In genomic region chr16:70398177-70398743, GRCh38 we compare ENCODE assay signal across 21 cellular contexts. TPM values are rescaled to one million over a fixed set of nuclear protein-coding genes. Genes with fewer than 3 reads are reported as not detected.
A peak's percentile ranks its signal among the peaks of the same experiment; 100 is the strongest.
DNase-seq lines count a peak whose midpoint lies in the region; ATAC-seq, FAIRE-seq and TF ChIP-seq lines count a peak whose summit lies in the region.
"Had no signal": no experiment of that assay in that cellular context is flagged by ENCODE, and none has a peak within 500 bp of the region (broad histone marks: within the 10 kb centered on the region; RNA-seq: fewer than 3 reads in every experiment).

No MANE protein-coding gene starts in this region.

- H3K27me3 ChIP-seq in H7 (ENCODE audit: control insufficient read depth, insufficient read depth, low read length), result no peaks in the 10 kb centered on the region
- no peaks in the 10 kb centered on the region for H3K27me3 ChIP-seq in IMR-90 (ENCODE audit: control insufficient read depth, insufficient read depth, low read length)
- H3K27me3 ChIP-seq in K562 (ENCODE audit: control insufficient read depth in 2 of 2, insufficient read depth in 2 of 2, low read length in 2 of 2), result no peaks in the 10 kb centered on the region
- no peaks in the 10 kb centered on the region for H3K27me3 ChIP-seq in trophoblast cell (ENCODE audit: insufficient read depth, low read length)
- H3K27me3 ChIP-seq: BE2C had no signal

- H3K18ac ChIP-seq in IMR-90 (ENCODE audit: low read depth, low read length), result no peak overlapping the region
- no peak overlapping the region for H3K18ac ChIP-seq in trophoblast cell (ENCODE audit: low read length)

- no peak overlapping the region for H3K27ac ChIP-seq in IMR-90 (ENCODE audit: insufficient read depth, low read length)
- no peak overlapping the region for H3K27ac ChIP-seq in K562 (ENCODE audit: extremely low read depth, low read depth, low read length)
- no peak overlapping the region for H3K27ac ChIP-seq in trophoblast cell (ENCODE audit: low read depth, low read length)

- TF ChIP-seq POLR2A in IMR-90 (IDR thresholded peaks at IDR 0.05; ENCODE audit: low read depth, low read length) (no peak), K562 (conservative IDR thresholded peaks at IDR 0.05) (no peak; the same call in 1 of the 2 replicates)

- dilution Hi-C loops in IMR-90 (cut with HindIII; ENCODE audit: low sequenced_read_pairs, unreplicated experiment), result no loop called here

- H3K4ac ChIP-seq in IMR-90 (ENCODE audit: low read depth, low read length) (no peak overlapping the region), trophoblast cell (ENCODE audit: low read depth, low read length) (no peak overlapping the region)

- TF ChIP-seq RAD21 in IMR-90 (IDR thresholded peaks at IDR 0.05; ENCODE audit: low read length), result no peak
- TF ChIP-seq RAD21 in K562 (CRISPR knock-in tag; conservative IDR thresholded peaks at IDR 0.05 in 1 of 2, IDR thresholded peaks at IDR 0.05 in 1 of 2), result no peak

- H2AFZ ChIP-seq in IMR-90 (replicated peaks; ENCODE audit: low read length, poor library complexity) (no peak overlapping the region), K562 (ENCODE audit: low read depth, low read length) (no peak overlapping the region), trophoblast cell (ENCODE audit: insufficient read depth, low read length, poor library complexity) (no peak overlapping the region)

- no peak overlapping the region for H2AK5ac ChIP-seq in IMR-90 (ENCODE audit: low read depth, low read length)
- peak overlapping the region; percentile 16 for H2AK5ac ChIP-seq in trophoblast cell (ENCODE audit: low read length)

- no peak overlapping the region for H2BK15ac ChIP-seq in IMR-90 (ENCODE audit: low read depth, low read length)

- DNase-seq in H7 (peak; percentile 25), IMR-90 (no peak), K562 (ENCODE audit: extremely low read depth in 1 of 4, low spot score in 3 of 4) (no peak), trophoblast cell (no peak), hippocampal formation (lab: John Stamatoyannopoulos, UW) (no peak)
- DNase-seq: ACHN; BE2C; C1 segment of cervical spinal cord; CD4-positive, CD25-positive, alpha-beta regulatory T cell; CD8-positive, alpha-beta memory T cell; COR-L47; DMS 273 treated with DMSO at 0.1 percent for 48 hours; DMS53 had no signal

- H4K8ac ChIP-seq in IMR-90 (ENCODE audit: low read depth in 2 of 2, low read length in 2 of 2) (no peak overlapping the region), trophoblast cell (ENCODE audit: low read depth, low read length) (no peak overlapping the region)

- no peak overlapping the region for H3K56ac ChIP-seq in IMR-90 (ENCODE audit: extremely low read depth, insufficient read depth, low read length)

- peaks cover 4 to 67% of the 10 kb centered on the region in 2 experiments; a peak in 3 of 4 replicates for H3K79me1 ChIP-seq in IMR-90 (ENCODE audit: low read depth in 1 of 2, low read length in 2 of 2)
- no peaks in the 10 kb centered on the region for H3K79me1 ChIP-seq in trophoblast cell (ENCODE audit: low read length)

- no peak for FAIRE-seq in K562 (lab: Jason Lieb, UNC)
- FAIRE-seq: A204.1, G401.6, GM12892, GM18507, H1 had no signal

- peaks cover 2% of the 10 kb centered on the region; the same call in 1 of the 2 replicates for H3K4me1 ChIP-seq in IMR-90 (ENCODE audit: control insufficient read depth, insufficient read depth, low read length)
- peaks cover 25 to 50% of the 10 kb centered on the region in 2 experiments for H3K4me1 ChIP-seq in K562 (replicated peaks in 1 of 2; ENCODE audit: control insufficient read depth in 2 of 2, insufficient read depth in 2 of 2, low read length in 2 of 2)
- peaks cover 11 to 17% of the 10 kb centered on the region in 2 experiments for H3K4me1 ChIP-seq in trophoblast cell (ENCODE audit: control insufficient read depth in 1 of 2, insufficient read depth in 2 of 2, low read length in 2 of 2)
- H3K4me1 ChIP-seq: HAP-1 had no signal

- TF ChIP-seq EP300 in K562 (IDR thresholded peaks at IDR 0.05; ENCODE audit: low read length), result no peak

- no peak overlapping the region for H3K14ac ChIP-seq in IMR-90 (replicated peaks; ENCODE audit: low read depth, low read length)
- H3K14ac ChIP-seq in trophoblast cell (ENCODE audit: low read length), result no peak overlapping the region

- in situ Hi-C loops in IMR-90 (cut with MboI; ENCODE audit: low sequenced_read_pairs) (no loop called here), K562 (cut with MboI) (loop anchor here (10.0 kb wide), 1 partner anchor 67 kb away; no protein-coding TSS in a partner anchor)

- H4K12ac ChIP-seq in trophoblast cell (ENCODE audit: low read depth, low read length), result no peak overlapping the region

- H3K4me2 ChIP-seq in IMR-90 (ENCODE audit: low read depth, low read length) (no peak overlapping the region), K562 (ENCODE audit: insufficient read depth, low read length) (no peak overlapping the region), trophoblast cell (ENCODE audit: low read length) (no peak overlapping the region)

- POLR2A ChIA-PET in IMR-90 (lab: Charles Lee; ENCODE audit: unreplicated experiment) (no interaction called here), K562 (lab: Yijun Ruan, JAX) (interaction anchor here (0.6 to 1.2 kb wide), 4 partner anchors 19 to 147 kb away, joined by 3 read pairs; partner anchors contain the start of gene FCSK)

- 88% methylated on average over 21 of the region's 30 CpGs; no CpG with 5 or more reads in 1 of the 2 experiments for WGBS in IMR-90 (ENCODE audit: extremely low coverage in 2 of 2, insufficient read length in 1 of 2), 2 experiments
- WGBS in K562 (ENCODE audit: insufficient coverage, low coverage, missing lambda C conversion rate), result 88% methylated on average over 28 of the region's 30 CpGs
- WGBS in trophoblast cell (ENCODE audit: extremely low coverage, insufficient coverage, insufficient read length), result no CpG with 5 or more reads among the region's 30 CpGs

- BruUV-seq in IMR-90 (replicated peaks; lab: Mats Ljungman, UMichigan) (no TSS peak), K562 (replicated peaks; lab: Mats Ljungman, UMichigan) (no TSS peak)

- H3K4me3 ChIP-seq in H7 (ENCODE audit: insufficient read depth, low read depth, low read length) (no peak overlapping the region), IMR-90 (ENCODE audit: insufficient read depth, low read depth, low read length) (no peak overlapping the region), K562 (no peak overlapping the region), trophoblast cell (ENCODE audit: low read depth, low read length) (peak overlapping the region; percentile 14)
- H3K4me3 ChIP-seq: HAP-1 had no signal

- H2BK12ac ChIP-seq in trophoblast cell (ENCODE audit: low read length), result no peak overlapping the region

- H3K79me2 ChIP-seq in K562 (ENCODE audit: control insufficient read depth, insufficient read depth, low read length) (peaks cover 87% of the 10 kb centered on the region), trophoblast cell (ENCODE audit: control insufficient read depth, insufficient read depth, low read length, poor library complexity) (no peaks in the 10 kb centered on the region)

- no peak overlapping the region for H4K5ac ChIP-seq in IMR-90 (ENCODE audit: low read depth, low read length)

- TF ChIP-seq CTCF in IMR-90 (conservative IDR thresholded peaks at IDR 0.05; ENCODE audit: low read depth, low read length), result no peak
- TF ChIP-seq CTCF in K562 (IDR thresholded peaks at IDR 0.05 in 2 of 3, conservative IDR thresholded peaks at IDR 0.05 in 1 of 3; ENCODE audit: insufficient read depth in 2 of 3, low read depth in 1 of 3, low read length in 3 of 3), result no peak

- no peak overlapping the region for H2BK120ac ChIP-seq in IMR-90 (ENCODE audit: low read depth, low read length)
- no peak overlapping the region for H2BK120ac ChIP-seq in trophoblast cell (ENCODE audit: insufficient read depth, low read length, poor library complexity)

- H2BK5ac ChIP-seq in IMR-90 (ENCODE audit: low read depth, low read length, poor library complexity, severe bottlenecking), result no peak overlapping the region
- H2BK5ac ChIP-seq in trophoblast cell (ENCODE audit: low read depth, low read length, poor library complexity), result no peak overlapping the region

- CTCF ChIA-PET in IMR-90 (lab: Yijun Ruan, JAX), result no interaction called here
- CTCF ChIA-PET in K562 (lab: Yijun Ruan, JAX; ENCODE audit: low intra/inter-chr PET ratio), result no interaction called here

- H3K23ac ChIP-seq in IMR-90 (ENCODE audit: low read depth, low read length), result no peak overlapping the region
- no peak overlapping the region for H3K23ac ChIP-seq in trophoblast cell (ENCODE audit: low read length)

- H3K9ac ChIP-seq in IMR-90 (ENCODE audit: low read depth, low read length) (no peak overlapping the region), K562 (ENCODE audit: insufficient read depth in 1 of 2, low read depth in 2 of 2, low read length in 2 of 2) (peak overlapping the region in 1 of 2 experiments; percentile 56; a peak in 2 of 4 replicates), trophoblast cell (ENCODE audit: low read length) (no peak overlapping the region)

- H3K9me1 ChIP-seq in IMR-90 (ENCODE audit: insufficient read depth, low read length) (no peaks in the 10 kb centered on the region), K562 (ENCODE audit: control insufficient read depth, insufficient read depth, low read length) (peaks cover 6% of the 10 kb centered on the region)

- H3K9me3 ChIP-seq in IMR-90 (ENCODE audit: control insufficient read depth, insufficient read depth, low read length) (no peaks in the 10 kb centered on the region), K562 (replicated peaks; ENCODE audit: control insufficient read depth, insufficient read depth, low read depth, low read length) (no peaks in the 10 kb centered on the region), trophoblast cell (ENCODE audit: insufficient read depth, low read depth, low read length) (no peaks in the 10 kb centered on the region)
- H3K9me3 ChIP-seq: BE2C, HAP-1 had no signal

- peaks cover 27% of the 10 kb centered on the region for H3K36me3 ChIP-seq in H7 (replicated peaks; ENCODE audit: control insufficient read depth, insufficient read depth, low read length)
- peaks cover 23% of the 10 kb centered on the region; the same call in 1 of the 2 replicates for H3K36me3 ChIP-seq in IMR-90 (ENCODE audit: control insufficient read depth, insufficient read depth, low read length)
- H3K36me3 ChIP-seq in K562 (ENCODE audit: control insufficient read depth, insufficient read depth, low read length), result peaks cover 87% of the 10 kb centered on the region
- peaks cover 40 to 46% of the 10 kb centered on the region in 2 experiments for H3K36me3 ChIP-seq in trophoblast cell (ENCODE audit: control insufficient read depth in 1 of 2, insufficient read depth in 2 of 2, low read length in 2 of 2)

- H4K20me1 ChIP-seq in IMR-90 (ENCODE audit: insufficient read depth, low read length) (peaks cover 6% of the 10 kb centered on the region; the same call in 1 of the 2 replicates), K562 (replicated peaks; ENCODE audit: control insufficient read depth, insufficient read depth, low read length) (peaks cover 19% of the 10 kb centered on the region; the same call in 1 of the 2 replicates)

- no peak overlapping the region for H2BK20ac ChIP-seq in IMR-90 (ENCODE audit: low read depth, low read length)

- ATAC-seq in IMR-90 (ENCODE audit: low read depth), result no peak
- ATAC-seq in K562, result no peak
- ATAC-seq in HG03095 (IDR thresholded peaks at IDR 0.05; ENCODE audit: unreplicated experiment), result no peak
- no peak for ATAC-seq in HG02852 (IDR thresholded peaks at IDR 0.05; ENCODE audit: unreplicated experiment)

- peak overlapping the region; percentile 76 for H2AK9ac ChIP-seq in IMR-90 (replicated peaks; ENCODE audit: low read depth, low read length, poor library complexity)

- intact Hi-C loops in IMR-90 (cut with micrococcal nuclease) (loop anchor here (5.0 kb wide), 1 partner anchor 79 kb away; no protein-coding TSS in a partner anchor), K562 (cut with micrococcal nuclease) (loop anchor here (5.0 kb wide), 1 partner anchor 124 kb away; the partner anchor contains the start of genes COG4 and SF3B3)

- H4K91ac ChIP-seq in IMR-90 (ENCODE audit: insufficient read depth, low read depth, low read length), result no peak overlapping the region
- H4K91ac ChIP-seq in trophoblast cell (ENCODE audit: low read depth, low read length), result peak overlapping the region; percentile 0

RNA-seq across cellular contexts. Expression of gene ST3GAL2, which starts 40.6 kb away (rescaled TPM):
- 62.7 and 64.1 TPM in 2 replicates for total RNA-seq in H7 (2014; rRNA removed; shearing (Covaris generic))
- 16.4 and 17.4 TPM in 2 replicates for total RNA-seq in IMR-90 (2012; rRNA removed)
- 17.7 and 18.3 TPM in 2 replicates for polyA plus RNA-seq in IMR-90 (2012; rRNA removed)
- polyA plus RNA-seq in IMR-90 (2012; cell fraction: cytosol; rRNA removed), result 13.0 and 21.7 TPM in 2 replicates
- polyA plus RNA-seq in IMR-90 (2012; cell fraction: nucleus; rRNA removed; ENCODE audit: low replicate concordance), result 13.5 and 18.2 TPM in 2 replicates
- 87.4 and 216 TPM in 2 replicates for total RNA-seq in K562 (2011; cell fraction: chromatin; rRNA removed; ENCODE audit: low replicate concordance)
- 182 and 184 TPM in 2 replicates for total RNA-seq in K562 (2011; cell fraction: nucleolus; rRNA removed)
- 128 and 145 TPM in 2 replicates for total RNA-seq in K562 (2011; cell fraction: nucleoplasm; rRNA removed)
- 75.5 and 95.5 TPM in 2 replicates for total RNA-seq in K562 (2014; rRNA removed)
- 23.7 and 31.8 TPM in 2 replicates for total RNA-seq in K562 (2014; rRNA removed; fragmentation: Illumina TruSeq; extraction: Trizol)
- 48.9 and 53.8 TPM in 2 replicates for total RNA-seq in K562 (2015; rRNA removed; fragmentation: Illumina TruSeq; extraction: Trizol)
- total RNA-seq in K562 (2021), result 98.9 and 108 TPM in 2 replicates
- polyA plus RNA-seq in K562 (2011; rRNA removed), result 34.3 and 40.9 TPM in 2 replicates
- polyA plus RNA-seq in K562 (2011; cell fraction: cytosol; rRNA removed), result 50.0 and 87.1 TPM in 2 replicates
- 25.8 and 38.5 TPM in 2 replicates for polyA plus RNA-seq in K562 (2011; cell fraction: nucleus; rRNA removed)
- 67.8 and 92.0 TPM in 2 replicates for polyA plus RNA-seq in K562 (2012)
- 25.1 and 50.7 TPM in 2 replicates for polyA plus RNA-seq in K562 (2014; fragmentation: Illumina TruSeq; extraction: Trizol)
- 1 to 10 TPM; 1.5 to 2.4 TPM for polyA plus RNA-seq in K562 (2014; fragmentation: Nextera tagmentation; extraction: Ambion mirVana)
- polyA plus RNA-seq in K562 (2014; rRNA removed), result 50.5 and 57.8 TPM in 2 replicates
- polyA minus RNA-seq in K562 (2011; rRNA and poly(A)+ RNA removed), result 57.6 and 96.4 TPM in 2 replicates
- polyA minus RNA-seq in K562 (2011; cell fraction: cytosol; rRNA and poly(A)+ RNA removed), result 126 and 151 TPM in 2 replicates
- 24.9 and 34.4 TPM in 2 replicates for polyA minus RNA-seq in K562 (2011; cell fraction: nucleus; rRNA and poly(A)+ RNA removed)
- 28.0 and 29.6 TPM in 2 replicates for polyA plus RNA-seq in trophoblast cell (2013)

RNA-seq across cellular contexts. Expression of gene DDX19A, which starts 51.6 kb away (rescaled TPM):
- 55.3 and 56.2 TPM in 2 replicates for total RNA-seq in H7 (2014; rRNA removed; shearing (Covaris generic))
- total RNA-seq in IMR-90 (2012; rRNA removed), result 52.2 and 69.5 TPM in 2 replicates
- 41.1 and 44.7 TPM in 2 replicates for polyA plus RNA-seq in IMR-90 (2012; rRNA removed)
- 24.2 and 33.9 TPM in 2 replicates for polyA plus RNA-seq in IMR-90 (2012; cell fraction: cytosol; rRNA removed)
- 20.1 and 38.5 TPM in 2 replicates for polyA plus RNA-seq in IMR-90 (2012; cell fraction: nucleus; rRNA removed; ENCODE audit: low replicate concordance)
- total RNA-seq in K562 (2011; cell fraction: chromatin; rRNA removed; ENCODE audit: low replicate concordance), result 122 and 174 TPM in 2 replicates
- total RNA-seq in K562 (2011; cell fraction: nucleolus; rRNA removed), result 95.5 and 98.1 TPM in 2 replicates
- total RNA-seq in K562 (2011; cell fraction: nucleoplasm; rRNA removed), result 92.9 and 93.8 TPM in 2 replicates
- 65.6 and 77.8 TPM in 2 replicates for total RNA-seq in K562 (2014; rRNA removed)
- total RNA-seq in K562 (2014; rRNA removed; fragmentation: Illumina TruSeq; extraction: Trizol), result 59.9 and 60.2 TPM in 2 replicates
- 65.4 and 68.5 TPM in 2 replicates for total RNA-seq in K562 (2015; rRNA removed; fragmentation: Illumina TruSeq; extraction: Trizol)
- total RNA-seq in K562 (2021), result 50.1 and 55.2 TPM in 2 replicates
- 49.3 and 71.7 TPM in 2 replicates for polyA plus RNA-seq in K562 (2011; rRNA removed)
- 39.4 and 43.8 TPM in 2 replicates for polyA plus RNA-seq in K562 (2011; cell fraction: cytosol; rRNA removed)
- polyA plus RNA-seq in K562 (2011; cell fraction: nucleus; rRNA removed), result 25.8 and 28.7 TPM in 2 replicates
- polyA plus RNA-seq in K562 (2012), result 31.1 and 46.3 TPM in 2 replicates
- polyA plus RNA-seq in K562 (2014; fragmentation: Illumina TruSeq; extraction: Trizol), result 82.2 and 95.9 TPM in 2 replicates
- 10 to 100 TPM; 27.3 to 57.9 TPM for polyA plus RNA-seq in K562 (2014; fragmentation: Nextera tagmentation; extraction: Ambion mirVana)
- polyA plus RNA-seq in K562 (2014; rRNA removed), result 66.4 and 74.9 TPM in 2 replicates
- polyA minus RNA-seq in K562 (2011; rRNA and poly(A)+ RNA removed), result 57.5 and 74.1 TPM in 2 replicates
- polyA minus RNA-seq in K562 (2011; cell fraction: cytosol; rRNA and poly(A)+ RNA removed), result 45.6 and 49.6 TPM in 2 replicates
- 29.6 and 42.8 TPM in 2 replicates for polyA minus RNA-seq in K562 (2011; cell fraction: nucleus; rRNA and poly(A)+ RNA removed)
- polyA plus RNA-seq in trophoblast cell (2013), result 23.7 and 23.9 TPM in 2 replicates

RNA-seq across cellular contexts. Expression of gene FCSK, which starts 56.1 kb away (rescaled TPM):
- total RNA-seq in H7 (2014; rRNA removed; shearing (Covaris generic)), result 11.2 and 13.7 TPM in 2 replicates
- total RNA-seq in IMR-90 (2012; rRNA removed) (5.3 and 6.1 TPM in 2 replicates), K562 (2014; rRNA removed) (12.6 and 15.6 TPM in 2 replicates), K562 (2014; rRNA removed; fragmentation: Illumina TruSeq; extraction: Trizol) (4.7 and 6.9 TPM in 2 replicates), K562 (2015; rRNA removed; fragmentation: Illumina TruSeq; extraction: Trizol) (7.4 and 7.7 TPM in 2 replicates), K562 (2021) (18.6 and 19.0 TPM in 2 replicates)
- polyA plus RNA-seq in IMR-90 (2012; rRNA removed) (7.2 and 8.3 TPM in 2 replicates), K562 (2011; rRNA removed) (13.5 and 22.6 TPM in 2 replicates), K562 (2014; fragmentation: Illumina TruSeq; extraction: Trizol) (8.3 and 9.1 TPM in 2 replicates), K562 (2014; fragmentation: Nextera tagmentation; extraction: Ambion mirVana) (1 to 10 TPM in 1 of 2 experiments, under 1 TPM in 1; 0.92 to 1.1 TPM), K562 (2014; rRNA removed) (15.1 and 19.9 TPM in 2 replicates)
- polyA plus RNA-seq in IMR-90 (2012; cell fraction: cytosol; rRNA removed), result 2.9 and 5.1 TPM in 2 replicates
- polyA plus RNA-seq in IMR-90 (2012; cell fraction: nucleus; rRNA removed; ENCODE audit: low replicate concordance), result 37.1 and 78.4 TPM in 2 replicates
- total RNA-seq in K562 (2011; cell fraction: chromatin; rRNA removed; ENCODE audit: low replicate concordance), result 66.2 and 212 TPM in 2 replicates
- total RNA-seq in K562 (2011; cell fraction: nucleolus; rRNA removed), result 117 and 131 TPM in 2 replicates
- total RNA-seq in K562 (2011; cell fraction: nucleoplasm; rRNA removed), result 80.1 and 84.7 TPM in 2 replicates
- polyA plus RNA-seq in K562 (2011; cell fraction: cytosol; rRNA removed), result 16.3 and 19.3 TPM in 2 replicates
- 115 and 146 TPM in 2 replicates for polyA plus RNA-seq in K562 (2011; cell fraction: nucleus; rRNA removed)
- polyA plus RNA-seq in K562 (2012), result 10.0 and 16.5 TPM in 2 replicates
- polyA minus RNA-seq in K562 (2011; rRNA and poly(A)+ RNA removed), result 7.5 and 9.5 TPM in 2 replicates
- polyA minus RNA-seq in K562 (2011; cell fraction: cytosol; rRNA and poly(A)+ RNA removed), result 8.0 and 12.0 TPM in 2 replicates
- 25.0 and 31.0 TPM in 2 replicates for polyA minus RNA-seq in K562 (2011; cell fraction: nucleus; rRNA and poly(A)+ RNA removed)
- 2.9 and 3.5 TPM in 2 replicates for polyA plus RNA-seq in trophoblast cell (2013)
